ENCODE assay signal across 1 cellular context in the genomic region with DNA sequence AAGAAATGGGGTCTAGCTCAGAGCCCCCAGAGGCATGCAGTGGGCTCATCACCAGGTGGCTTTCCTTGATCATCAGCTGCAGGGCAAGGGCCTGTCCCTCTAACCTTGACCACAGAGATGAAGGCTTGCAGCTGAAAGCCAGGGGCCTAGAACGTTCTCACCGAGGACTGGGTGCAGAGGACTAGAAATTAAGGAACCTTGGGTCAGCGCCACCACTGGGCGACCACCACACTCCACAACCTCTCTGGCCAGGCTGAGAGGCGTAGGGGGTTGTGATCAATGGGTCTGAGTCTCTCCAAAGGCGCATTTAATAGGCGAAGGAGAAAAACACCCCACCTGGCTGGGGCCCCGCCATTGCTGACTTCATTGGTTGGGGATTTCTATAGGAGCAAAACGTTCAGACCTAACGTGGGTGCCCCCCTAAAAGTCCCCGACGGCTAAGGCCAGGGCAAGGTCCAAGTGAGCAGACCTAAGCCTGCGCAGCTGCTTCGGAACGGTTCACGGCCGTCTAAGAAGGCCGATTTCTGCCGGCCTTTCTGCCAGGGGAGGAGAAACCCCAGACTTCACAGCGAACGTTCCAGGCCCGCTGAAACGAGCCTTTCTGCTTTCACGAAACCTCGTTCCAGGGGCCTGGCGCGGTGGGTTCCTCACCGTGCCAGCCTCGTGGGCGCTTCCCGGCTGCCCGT.
TF ChIP-seq lines count a peak whose summit lies in the region.

No MANE protein-coding gene starts in this region.

TF ChIP-seq in GM12878, 131 proteins besides CTCF, POLR2A, EP300 and RAD21:
- TF ChIP-seq JUND (IDR thresholded peaks at IDR 0.05; ENCODE audit: low read depth, low read length) (no peak), RUNX3 (IDR thresholded peaks at IDR 0.05; ENCODE audit: low read length) (peak; percentile 29; the same call in 1 of the 2 replicates), WRNIP1 (IDR thresholded peaks at IDR 0.05; ENCODE audit: borderline replicate concordance, low read depth, low read length) (no peak), YY1 (IDR thresholded peaks at IDR 0.05; ENCODE audit: low read depth, low read length) (0 out of 2 replicates have a peak, but pooled peaks have one; percentile 32)
- TF ChIP-seq, protein P1, sequence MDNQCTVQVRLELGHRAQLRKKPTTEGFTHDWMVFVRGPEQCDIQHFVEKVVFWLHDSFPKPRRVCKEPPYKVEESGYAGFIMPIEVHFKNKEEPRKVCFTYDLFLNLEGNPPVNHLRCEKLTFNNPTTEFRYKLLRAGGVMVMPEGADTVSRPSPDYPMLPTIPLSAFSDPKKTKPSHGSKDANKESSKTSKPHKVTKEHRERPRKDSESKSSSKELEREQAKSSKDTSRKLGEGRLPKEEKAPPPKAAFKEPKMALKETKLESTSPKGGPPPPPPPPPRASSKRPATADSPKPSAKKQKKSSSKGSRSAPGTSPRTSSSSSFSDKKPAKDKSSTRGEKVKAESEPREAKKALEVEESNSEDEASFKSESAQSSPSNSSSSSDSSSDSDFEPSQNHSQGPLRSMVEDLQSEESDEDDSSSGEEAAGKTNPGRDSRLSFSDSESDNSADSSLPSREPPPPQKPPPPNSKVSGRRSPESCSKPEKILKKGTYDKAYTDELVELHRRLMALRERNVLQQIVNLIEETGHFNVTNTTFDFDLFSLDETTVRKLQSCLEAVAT (IDR thresholded peaks at IDR 0.05), result peak; percentile 95
TF ChIP-seq in GM12878: peak in this region for 3.
